24 cellular contexts compared by ENCODE assay signal in the genomic region with DNA sequence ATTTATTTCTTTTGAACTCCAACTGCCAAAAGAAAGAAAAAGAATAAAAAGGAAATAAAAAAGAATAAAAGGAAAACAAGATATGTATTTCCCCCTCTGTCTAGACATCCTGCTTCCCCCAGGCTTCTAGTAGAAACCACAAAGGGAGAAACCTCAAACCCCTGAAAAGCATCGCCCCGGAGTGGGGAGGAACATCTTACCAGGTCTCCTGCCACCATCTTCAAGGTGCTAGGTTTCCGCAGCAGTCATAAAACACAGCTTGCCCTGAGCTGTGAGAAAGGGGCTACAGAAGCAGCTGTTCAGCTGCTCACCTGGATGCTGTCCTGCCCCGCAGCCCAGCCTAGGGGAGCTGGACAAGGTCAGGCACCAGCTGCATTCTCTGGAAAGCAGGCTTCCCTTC.
DNase-seq lines count a peak whose midpoint lies in the region; ATAC-seq, FAIRE-seq and TF ChIP-seq lines count a peak whose summit lies in the region.
"Had no signal": no experiment of that assay in that cellular context is flagged by ENCODE, and none has a peak within 500 bp of the region (broad histone marks: within the 10 kb centered on the region; RNA-seq: fewer than 3 reads in every experiment).

No MANE protein-coding gene starts in this region.

- peaks cover under 1% of the 10 kb centered on the region for H3K27me3 ChIP-seq in CD4-positive, alpha-beta T cell (ENCODE audit: control insufficient read depth, insufficient read depth, low read length)
- H3K27me3 ChIP-seq in H1 (replicated peaks in 1 of 4; ENCODE audit: control insufficient read depth in 3 of 4, extremely low read depth in 1 of 4, insufficient read depth in 3 of 4, low read length in 3 of 4) (no peaks in the 10 kb centered on the region), trophoblast cell (ENCODE audit: insufficient read depth, low read length) (no peaks in the 10 kb centered on the region)
- H3K27me3 ChIP-seq: cardiac muscle cell, colonic mucosa had no signal

- H2BK12ac ChIP-seq in H1 (ENCODE audit: low read depth, low read length) (peak overlapping the region; percentile 17; the same call in 1 of the 2 replicates), trophoblast cell (ENCODE audit: low read length) (no peak overlapping the region)

- H3K4me1 ChIP-seq in H1 (replicated peaks in 1 of 4; ENCODE audit: control insufficient read depth in 3 of 4, insufficient read depth in 4 of 4, low read length in 3 of 4), result peaks cover 0 to 3% (median 0%) of the 10 kb centered on the region in 4 experiments; a peak in 1 of 7 replicates
- H3K4me1 ChIP-seq in trophoblast cell (ENCODE audit: control insufficient read depth in 1 of 2, insufficient read depth in 2 of 2, low read length in 2 of 2), result no peaks in the 10 kb centered on the region
- H3K4me1 ChIP-seq: colonic mucosa had no signal

- 94% methylated on average over 4 of the region's 4 CpGs; no CpG with 5 or more reads in 1 of the 2 experiments for WGBS in H1 (ENCODE audit: extremely low coverage in 1 of 2, insufficient coverage in 1 of 2, insufficient read length in 1 of 2, insufficient replicate concordance in 2 of 2, low coverage in 1 of 2, low lambda C conversion rate in 2 of 2, missing lambda C conversion rate in 1 of 2), 2 experiments
- WGBS in trophoblast cell (ENCODE audit: extremely low coverage, insufficient coverage, insufficient read length), result no CpG with 5 or more reads among the region's 4 CpGs

- H3K9me3 ChIP-seq in CD4-positive, alpha-beta T cell (ENCODE audit: control insufficient read depth, low read length), result no peaks in the 10 kb centered on the region
- H3K9me3 ChIP-seq in H1 (ENCODE audit: insufficient read depth in 2 of 2, low read depth in 1 of 2, low read length in 1 of 2), result no peaks in the 10 kb centered on the region
- no peaks in the 10 kb centered on the region for H3K9me3 ChIP-seq in trophoblast cell (ENCODE audit: insufficient read depth, low read depth, low read length)
- H3K9me3 ChIP-seq: colonic mucosa, thoracic aorta had no signal

- no peak for TF ChIP-seq POLR2A in H1 (IDR thresholded peaks at IDR 0.05; ENCODE audit: control extremely low read depth in 1 of 2, low read depth in 2 of 2, low read length in 2 of 2)

- CTCF ChIA-PET in CD4-positive, alpha-beta T cell (lab: Charles Lee), result no interaction called here
- CTCF ChIA-PET in activated CD4-positive, alpha-beta T cell treated with anti-CD3 and anti-CD28 coated beads, Interleukin-2, amount 10 ng/mL, durations not matched to agents 7 days and 5 days (lab: Charles Lee), result interaction anchor here (1.0 to 2.5 kb wide), 3 partner anchors 10 to 495 kb away, joined by 3 to 7 read pairs (median 3); no protein-coding TSS in a partner anchor
- CTCF ChIA-PET in H1 (lab: Charles Lee; ENCODE audit: partially characterized antibody), result interaction anchor here (1.1 to 7.3 kb wide), 3 partner anchors 491 to 528 kb away, joined by 3 to 84 read pairs (median 4); no protein-coding TSS in a partner anchor

- no peaks in the 10 kb centered on the region for H3K9me3 Mint-ChIP-seq in CD4-positive, alpha-beta T cell
- no peaks in the 10 kb centered on the region for H3K9me3 Mint-ChIP-seq in activated CD4-positive, alpha-beta T cell treated with anti-CD3 and anti-CD28 coated beads, Interleukin-2, amount 10 ng/mL, durations not matched to agents 7 days and 5 days
- H3K9me3 Mint-ChIP-seq: stimulated activated naive CD8-positive, alpha-beta T cell treated with anti-CD3 and anti-CD28 coated beads, Interleukin-15, Interleukin-2, amounts not matched to agents 100 ng/mL and 50 ng/mL, for 24 hours had no signal

- no peak overlapping the region for H3K4me2 ChIP-seq in H1 (ENCODE audit: insufficient read depth in 1 of 2, low read depth in 2 of 2, low read length in 2 of 2)
- H3K4me2 ChIP-seq in trophoblast cell (ENCODE audit: low read length), result no peak overlapping the region

- peak; percentile 11 for DNase-seq in activated CD4-positive, alpha-beta T cell treated with anti-CD3 and anti-CD28 coated beads for 48 hours
- no peak for DNase-seq in activated CD4-positive, alpha-beta T cell treated with anti-CD3 and anti-CD28 coated beads for 1 hour
- peak in 4 of 10 experiments; percentile 6 to 15 (median 11) for DNase-seq in CD4-positive, alpha-beta T cell
- peak; percentile 23 for DNase-seq in activated CD4-positive, alpha-beta T cell treated with anti-CD3 and anti-CD28 coated beads, Interleukin-2, amount 10 ng/mL, durations not matched to agents 7 days and 5 days
- DNase-seq in H1 (ENCODE audit: low read depth in 1 of 2, low spot score in 2 of 2), result no peak
- DNase-seq in activated effector memory CD4-positive, alpha-beta T cell treated with anti-CD3 and anti-CD28 coated beads, Interleukin-2, amount 50 U/mL, for 16 hours, result no peak
- no peak for DNase-seq in trophoblast cell
- DNase-seq: activated CD4-positive, CD25-positive, alpha-beta regulatory T cell; activated T-cell treated with anti-CD3 and anti-CD28 coated beads, Interleukin-2, amount 50 U/mL, for 48 hours; colonic mucosa; effector memory CD4-positive, alpha-beta T cell; GM23248; HFFc6; NCI-H1048; NCI-H1694 treated with DMSO at 0.1 percent for 48 hours; SW 1271 had no signal

- H2BK5ac ChIP-seq in H1 (ENCODE audit: low read depth, low read length) (no peak overlapping the region), trophoblast cell (ENCODE audit: low read depth, low read length, poor library complexity) (no peak overlapping the region)

- peak overlapping the region; percentile 17 for H3K4me3 Mint-ChIP-seq in CD4-positive, alpha-beta T cell
- H3K4me3 Mint-ChIP-seq in activated CD4-positive, alpha-beta T cell treated with anti-CD3 and anti-CD28 coated beads, Interleukin-2, amount 10 ng/mL, durations not matched to agents 7 days and 5 days, result no peak overlapping the region
- H3K4me3 Mint-ChIP-seq: HFFc6; stimulated activated naive CD8-positive, alpha-beta T cell treated with anti-CD3 and anti-CD28 coated beads, Interleukin-15, Interleukin-2, amounts not matched to agents 100 ng/mL and 50 ng/mL, for 24 hours had no signal

- no peaks in the 10 kb centered on the region for H3K79me1 ChIP-seq in H1 (ENCODE audit: low read depth, low read length)
- no peaks in the 10 kb centered on the region for H3K79me1 ChIP-seq in trophoblast cell (ENCODE audit: low read length)

- no peak for TF ChIP-seq CTCF in CD4-positive, alpha-beta T cell (IDR thresholded peaks at IDR 0.05)
- no peak for TF ChIP-seq CTCF in H1 (IDR thresholded peaks at IDR 0.05; ENCODE audit: control extremely low read depth in 1 of 3, insufficient read depth in 1 of 3, low read depth in 1 of 3, low read length in 3 of 3)

- no peak overlapping the region for H3K27ac Mint-ChIP-seq in CD4-positive, alpha-beta T cell
- no peak overlapping the region for H3K27ac Mint-ChIP-seq in activated CD4-positive, alpha-beta T cell treated with anti-CD3 and anti-CD28 coated beads, Interleukin-2, amount 10 ng/mL, durations not matched to agents 7 days and 5 days
- H3K27ac Mint-ChIP-seq: HFFc6; stimulated activated naive CD8-positive, alpha-beta T cell treated with anti-CD3 and anti-CD28 coated beads, Interleukin-15, Interleukin-2, amounts not matched to agents 100 ng/mL and 50 ng/mL, for 24 hours had no signal

- no peak for TF ChIP-seq EP300 in H1 (IDR thresholded peaks at IDR 0.05; ENCODE audit: borderline replicate concordance in 1 of 2, low read depth in 2 of 2, low read length in 2 of 2)

- no peak overlapping the region for H3K27ac ChIP-seq in CD4-positive, alpha-beta T cell (ENCODE audit: low read depth, low read length)
- H3K27ac ChIP-seq in H1 (ENCODE audit: low read depth, low read length) (no peak overlapping the region), trophoblast cell (ENCODE audit: low read depth, low read length) (no peak overlapping the region)
- H3K27ac ChIP-seq: cardiac muscle cell, colonic mucosa, GM23248, thoracic aorta had no signal

- H2AFZ ChIP-seq in H1 (ENCODE audit: low read length) (no peak overlapping the region), trophoblast cell (ENCODE audit: insufficient read depth, low read length, poor library complexity) (no peak overlapping the region)
- H2AFZ ChIP-seq: GM23248 had no signal

- peaks cover 11% of the 10 kb centered on the region for H3K27me3 Mint-ChIP-seq in CD4-positive, alpha-beta T cell
- H3K27me3 Mint-ChIP-seq in activated CD4-positive, alpha-beta T cell treated with anti-CD3 and anti-CD28 coated beads, Interleukin-2, amount 10 ng/mL, durations not matched to agents 7 days and 5 days, result peaks cover 40% of the 10 kb centered on the region

- H2BK120ac ChIP-seq in H1 (replicated peaks; ENCODE audit: low read depth, low read length), result no peak overlapping the region
- H2BK120ac ChIP-seq in trophoblast cell (ENCODE audit: insufficient read depth, low read length, poor library complexity), result no peak overlapping the region

- H3K14ac ChIP-seq in H1 (ENCODE audit: insufficient read length) (no peak overlapping the region), trophoblast cell (ENCODE audit: low read length) (no peak overlapping the region)

- no peak overlapping the region for H3K4ac ChIP-seq in H1 (replicated peaks; ENCODE audit: insufficient read length, low read depth, low read length)
- H3K4ac ChIP-seq in trophoblast cell (ENCODE audit: low read depth, low read length), result no peak overlapping the region

- H4K91ac ChIP-seq in H1 (replicated peaks; ENCODE audit: insufficient read length, low read length) (no peak overlapping the region), trophoblast cell (ENCODE audit: low read depth, low read length) (no peak overlapping the region)

- H4K8ac ChIP-seq in H1 (ENCODE audit: extremely low read depth, insufficient read depth, low read length) (no peak overlapping the region), trophoblast cell (ENCODE audit: low read depth, low read length) (no peak overlapping the region)

- H3K18ac ChIP-seq in H1 (ENCODE audit: extremely low read depth, low read length) (peak overlapping the region; percentile 7; the same call in 1 of the 2 replicates), trophoblast cell (ENCODE audit: low read length) (no peak overlapping the region)

- H3K4me3 ChIP-seq in H1 (ENCODE audit: extremely low read depth in 1 of 4, insufficient read depth in 2 of 4, low read depth in 3 of 4, low read length in 4 of 4) (no peak overlapping the region), trophoblast cell (ENCODE audit: low read depth, low read length) (no peak overlapping the region)
- H3K4me3 ChIP-seq: cardiac muscle cell, colonic mucosa, GM23248, thoracic aorta had no signal

- intact Hi-C loops in CD4-positive, alpha-beta T cell (cut with DNase I, micrococcal nuclease), result no loop called here

- POLR2A ChIA-PET in CD4-positive, alpha-beta T cell (lab: Charles Lee), result no interaction called here
- POLR2A ChIA-PET in activated CD4-positive, alpha-beta T cell treated with anti-CD3 and anti-CD28 coated beads, Interleukin-2, amount 10 ng/mL, durations not matched to agents 7 days and 5 days (lab: Charles Lee), result no interaction called here
- POLR2A ChIA-PET in H1 (lab: Charles Lee; ENCODE audit: partially characterized antibody), result no interaction called here

- no peak overlapping the region for H4K5ac ChIP-seq in H1 (ENCODE audit: insufficient read length, low read depth, low read length)

- H3K23me2 ChIP-seq in H1 (ENCODE audit: low read depth, low read length), result no peaks in the 10 kb centered on the region

- ATAC-seq in CD4-positive, alpha-beta T cell (ENCODE audit: poor library complexity), result peak; percentile 69
- ATAC-seq in HG03175 (IDR thresholded peaks at IDR 0.05; ENCODE audit: unreplicated experiment), result no peak
- ATAC-seq: left lobe of liver had no signal

- H2BK15ac ChIP-seq in H1 (ENCODE audit: low read length), result no peak overlapping the region

- no peak overlapping the region for H3K9ac ChIP-seq in H1 (replicated peaks in 1 of 4; ENCODE audit: extremely low read depth in 1 of 4, low read depth in 3 of 4, low read length in 3 of 4)
- H3K9ac ChIP-seq in trophoblast cell (ENCODE audit: low read length), result no peak overlapping the region
- H3K9ac ChIP-seq: GM23248 had no signal

- H3K36me3 Mint-ChIP-seq in CD4-positive, alpha-beta T cell (ENCODE audit: low read depth), result no peaks in the 10 kb centered on the region
- no peaks in the 10 kb centered on the region for H3K36me3 Mint-ChIP-seq in activated CD4-positive, alpha-beta T cell treated with anti-CD3 and anti-CD28 coated beads, Interleukin-2, amount 10 ng/mL, durations not matched to agents 7 days and 5 days (ENCODE audit: low read depth)

- H2BK20ac ChIP-seq in H1 (ENCODE audit: low read length), result no peak overlapping the region

- no peak for TF ChIP-seq RAD21 in H1 (IDR thresholded peaks at IDR 0.05 in 1 of 2, conservative IDR thresholded peaks at IDR 0.05 in 1 of 2; ENCODE audit: low read depth in 2 of 2, low read length in 2 of 2)

- H2AK5ac ChIP-seq in H1 (ENCODE audit: low read depth, low read length), result no peak overlapping the region
- H2AK5ac ChIP-seq in trophoblast cell (ENCODE audit: low read length), result no peak overlapping the region

- H3K79me2 ChIP-seq in H1 (ENCODE audit: control insufficient read depth in 1 of 2, insufficient read depth in 2 of 2, low read length in 2 of 2) (no peaks in the 10 kb centered on the region), trophoblast cell (ENCODE audit: control insufficient read depth, insufficient read depth, low read length, poor library complexity) (no peaks in the 10 kb centered on the region)

- peaks cover 24% of the 10 kb centered on the region for H3K4me1 Mint-ChIP-seq in CD4-positive, alpha-beta T cell (ENCODE audit: low read depth)
- peaks cover 22% of the 10 kb centered on the region for H3K4me1 Mint-ChIP-seq in activated CD4-positive, alpha-beta T cell treated with anti-CD3 and anti-CD28 coated beads, Interleukin-2, amount 10 ng/mL, durations not matched to agents 7 days and 5 days

- H3K36me3 ChIP-seq in H1 (ENCODE audit: control insufficient read depth in 2 of 4, insufficient read depth in 4 of 4, low read length in 3 of 4) (no peaks in the 10 kb centered on the region), trophoblast cell (ENCODE audit: control insufficient read depth in 1 of 2, insufficient read depth in 2 of 2, low read length in 2 of 2) (no peaks in the 10 kb centered on the region)
- H3K36me3 ChIP-seq: cardiac muscle cell, colonic mucosa, thoracic aorta had no signal

- no peak overlapping the region for H3K56ac ChIP-seq in H1 (replicated peaks; ENCODE audit: insufficient read length, low read depth, low read length)

- H3K23ac ChIP-seq in H1 (ENCODE audit: insufficient read length) (no peak overlapping the region), trophoblast cell (ENCODE audit: low read length) (no peak overlapping the region)

- H4K20me1 ChIP-seq in H1 (replicated peaks in 1 of 2; ENCODE audit: control insufficient read depth in 1 of 2, insufficient read depth in 2 of 2, low read length in 2 of 2), result no peaks in the 10 kb centered on the region

- no peak overlapping the region for H4K12ac ChIP-seq in trophoblast cell (ENCODE audit: low read depth, low read length)

- no peak for FAIRE-seq in H1 (lab: Jason Lieb, UNC)
- FAIRE-seq: astrocyte, D721Med, urothelium cell line had no signal

Comparison
In these comparisons a context has a peak if more than half of its experiments do, and no peak if none do; other contexts are left out.
1. DNase-seq: peak in activated CD4-positive, alpha-beta T cell treated with anti-CD3 and anti-CD28 coated beads for 48 hours (single experiment) and activated CD4-positive, alpha-beta T cell treated with anti-CD3 and anti-CD28 coated beads, Interleukin-2, amount 10 ng/mL, durations not matched to agents 7 days and 5 days (single experiment); none in activated CD4-positive, alpha-beta T cell treated with anti-CD3 and anti-CD28 coated beads for 1 hour (single experiment), H1 (0 of 2), activated effector memory CD4-positive, alpha-beta T cell treated with anti-CD3 and anti-CD28 coated beads, Interleukin-2, amount 50 U/mL, for 16 hours (single experiment) and trophoblast cell (0 of 2).